Comparison of ENCODE assay signal across 20 cellular contexts in genomic region chr3:108202080-108202479, GRCh38. TPM values are rescaled to one million over a fixed set of nuclear protein-coding genes. Genes with fewer than 3 reads are reported as not detected.
DNase-seq lines count a peak whose midpoint lies in the region; ATAC-seq, FAIRE-seq and TF ChIP-seq lines count a peak whose summit lies in the region.
"Had no signal": no experiment of that assay in that cellular context is flagged by ENCODE, and none has a peak within 500 bp of the region (broad histone marks: within the 10 kb centered on the region; RNA-seq: fewer than 3 reads in every experiment).

No MANE protein-coding gene starts in this region.

- H3K4me3 Mint-ChIP-seq in activated T-cell treated with anti-CD3 and anti-CD28 coated beads, Interleukin-2, amount 50 U/mL, for 72 hours = peak overlapping the region in 1 of 2 donors; percentile 10
- H3K4me3 Mint-ChIP-seq: effector memory CD8-positive, alpha-beta T cell; T-helper 2 cell treated with Interferon-gamma antibody and Interleukin-4, amounts not matched to agents 5 μg/mL and 100 μg/mL, for 36 hours had no signal

- 82 to 98% (median 89%) methylated on average over 4 of the region's 4 CpGs for WGBS in small intestine, 3 donors

- H3K36me3 ChIP-seq in brain microvascular endothelial cell (replicated peaks) (no peaks in the 10 kb centered on the region), small intestine (ENCODE audit: control insufficient read depth in 2 of 2, insufficient read depth in 2 of 2, low read length in 2 of 2) (no peaks in the 10 kb centered on the region)
- H3K36me3 ChIP-seq: neutrophil had no signal

- no peaks in the 10 kb centered on the region for H3K9me3 ChIP-seq in small intestine (ENCODE audit: control insufficient read depth, low read depth)
- H3K9me3 ChIP-seq: neutrophil, sigmoid colon, stomach had no signal

- peak in 1 of 2 donors; percentile 15 for DNase-seq in activated T-cell treated with anti-CD3 and anti-CD28 coated beads, Interleukin-2, amount 50 U/mL, for 72 hours
- DNase-seq in activated T-cell treated with anti-CD3 and anti-CD28 coated beads for 4 hours (no peak), brain microvascular endothelial cell (peak; percentile 29), stromal cell of bone marrow (ENCODE audit: low read depth) (peak; percentile 64), small intestine (no peak), dedifferentiated amniotic fluid mesenchymal stem cell (ENCODE audit: extremely low spot score) (no peak), HuH-7 (ENCODE audit: low spot score) (no peak)
- DNase-seq: ACHN; activated gamma-delta T cell treated with Interleukin-2 at 50 U/mL for 16 hours; effector memory CD8-positive, alpha-beta T cell; mammary epithelial cell; NCI-H2171; Right ventricle myocardium superior; sigmoid colon; stomach had no signal

- peaks cover 34% of the 10 kb centered on the region for H3K4me1 Mint-ChIP-seq in activated T-cell treated with anti-CD3 and anti-CD28 coated beads, Interleukin-2, amount 50 U/mL, for 72 hours (ENCODE audit: low read depth)

- no peak overlapping the region for H3K27ac ChIP-seq in brain microvascular endothelial cell
- H3K27ac ChIP-seq in small intestine (ENCODE audit: low read depth in 1 of 2, low read length in 1 of 2) = no peak overlapping the region
- H3K27ac ChIP-seq: cardiac muscle cell, neutrophil, sigmoid colon, stomach had no signal

- H3K27me3 ChIP-seq in brain microvascular endothelial cell (replicated peaks) (no peaks in the 10 kb centered on the region), small intestine (ENCODE audit: control insufficient read depth in 2 of 2, insufficient read depth in 2 of 2, low read length in 2 of 2) (no peaks in the 10 kb centered on the region)
- H3K27me3 ChIP-seq: cardiac muscle cell, neutrophil, sigmoid colon, stomach had no signal

- peaks cover 2 to 5% of the 10 kb centered on the region in 2 donors for H3K36me3 Mint-ChIP-seq in activated T-cell treated with anti-CD3 and anti-CD28 coated beads, Interleukin-2, amount 50 U/mL, for 72 hours (ENCODE audit: insufficient read depth in 2 of 2)

- peak; percentile 80 to 93 for ATAC-seq in activated T-cell treated with anti-CD3 and anti-CD28 coated beads, Interleukin-2, amount 50 U/mL, for 72 hours (replicated peaks in 1 of 2)
- ATAC-seq in HG03095 (IDR thresholded peaks at IDR 0.05; ENCODE audit: unreplicated experiment) = peak; percentile 62
- ATAC-seq: effector memory CD8-positive, alpha-beta T cell; HCT116 had no signal

- peaks cover 0 to 2% of the 10 kb centered on the region in 2 donors for H3K9me3 Mint-ChIP-seq in activated T-cell treated with anti-CD3 and anti-CD28 coated beads, Interleukin-2, amount 50 U/mL, for 72 hours
- H3K9me3 Mint-ChIP-seq: effector memory CD8-positive, alpha-beta T cell; T-helper 2 cell treated with Interferon-gamma antibody and Interleukin-4, amounts not matched to agents 5 μg/mL and 100 μg/mL, for 36 hours had no signal

- FAIRE-seq in small intestine (lab: Jason Lieb, UNC) = no peak

- H3K4me3 ChIP-seq in brain microvascular endothelial cell (ENCODE audit: low read depth, low read length) (no peak overlapping the region), small intestine (ENCODE audit: low read depth in 1 of 2, low read length in 2 of 2) (no peak overlapping the region)
- H3K4me3 ChIP-seq: cardiac muscle cell, sigmoid colon, stomach had no signal

- no peak overlapping the region for H3K27ac Mint-ChIP-seq in activated T-cell treated with anti-CD3 and anti-CD28 coated beads, Interleukin-2, amount 50 U/mL, for 72 hours
- H3K27ac Mint-ChIP-seq: T-helper 2 cell treated with Interferon-gamma antibody and Interleukin-4, amounts not matched to agents 5 μg/mL and 100 μg/mL, for 36 hours had no signal

- H3K4me1 ChIP-seq in small intestine (ENCODE audit: control insufficient read depth in 2 of 2, insufficient read depth in 1 of 2, low read depth in 1 of 2, low read length in 1 of 2) = no peaks in the 10 kb centered on the region
- H3K4me1 ChIP-seq: sigmoid colon, stomach had no signal

- H3K27me3 Mint-ChIP-seq in activated T-cell treated with anti-CD3 and anti-CD28 coated beads, Interleukin-2, amount 50 U/mL, for 72 hours (ENCODE audit: low read depth) = no peaks in the 10 kb centered on the region
- H3K27me3 Mint-ChIP-seq: effector memory CD8-positive, alpha-beta T cell had no signal

- no peak for TF ChIP-seq CTCF in brain microvascular endothelial cell (IDR thresholded peaks at IDR 0.05; ENCODE audit: low read depth, low read length, missing control alignments)

- in situ Hi-C loops in brain microvascular endothelial cell (cut with HindIII; ENCODE audit: low pct_ligation_motif_present, low sequenced_read_pairs) = no loop called here

RNA-seq across cellular contexts. Expression of gene IFT57, which starts 20.1 kb away (rescaled TPM):
- total RNA-seq in activated T-cell treated with anti-CD3 and anti-CD28 coated beads, Interleukin-2, amount 50 U/mL, for 72 hours = 10 to 100 TPM; 19.6 to 23.0 TPM
- 10 to 100 TPM in 2 of 3 donors, 1 to 10 TPM in 1; 8.1 to 21.2 (median 12.7) TPM for polyA plus RNA-seq in small intestine

Comparison
In these comparisons a context has a peak if more than half of its experiments do, and no peak if none do; other contexts are left out.
1. DNase-seq: peak in brain microvascular endothelial cell (single experiment) and stromal cell of bone marrow (single experiment); none in activated T-cell treated with anti-CD3 and anti-CD28 coated beads for 4 hours (single experiment), small intestine (single experiment), dedifferentiated amniotic fluid mesenchymal stem cell (single experiment) and HuH-7 (single experiment).